Comparison of ENCODE assay signal across 8 cellular contexts in genomic region chr17:17741346-17742023, GRCh38.
DNase-seq lines count a peak whose midpoint lies in the region; ATAC-seq and TF ChIP-seq lines count a peak whose summit lies in the region.

No MANE protein-coding gene starts in this region.

- H3K36me3 ChIP-seq in SK-N-SH (replicated peaks in 1 of 2; ENCODE audit: control insufficient read depth in 1 of 2, insufficient read depth in 2 of 2, low read length in 1 of 2), result no peaks in the 10 kb centered on the region
- no peaks in the 10 kb centered on the region for H3K36me3 ChIP-seq in thoracic aorta

- DNase-seq in SK-N-SH (peak; percentile 72), cerebellum (ENCODE audit: low spot score) (peak; percentile 78), left kidney (ENCODE audit: low read depth, low spot score) (peak; percentile 83), thoracic aorta (ENCODE audit: low spot score) (no peak), NCI-H226 (no peak), NCI-H510A treated with DMSO at 0.1 percent for 48 hours (lab: John Stamatoyannopoulos, UW) (no peak)

- WGBS in SK-N-SH (ENCODE audit: low lambda C conversion rate), result 81% methylated on average over 19 of the region's 19 CpGs

- H3K4me3 ChIP-seq in SK-N-SH (ENCODE audit: low read depth in 2 of 2, low read length in 1 of 2), result no peak overlapping the region
- no peak overlapping the region for H3K4me3 ChIP-seq in thoracic aorta

- H3K4me2 ChIP-seq in SK-N-SH, result peak overlapping the region; percentile 8; the same call in 1 of the 2 replicates

- H3K79me2 ChIP-seq in SK-N-SH (ENCODE audit: insufficient read depth), result peaks cover 88% of the 10 kb centered on the region

- H3K9me3 ChIP-seq in SK-N-SH (no peaks in the 10 kb centered on the region), thoracic aorta (no peaks in the 10 kb centered on the region)

- H3K27ac ChIP-seq in SK-N-SH (ENCODE audit: low read depth in 2 of 2, low read length in 1 of 2) (peak overlapping the region in 1 of 2 experiments; percentile 61; a peak in 2 of 4 replicates), thoracic aorta (no peak overlapping the region)

- peak; percentile 17; the same call in 1 of the 2 replicates for TF ChIP-seq RAD21 in SK-N-SH (IDR thresholded peaks at IDR 0.05; ENCODE audit: low read length)

- peaks cover 82% of the 10 kb centered on the region for H4K20me1 ChIP-seq in SK-N-SH (ENCODE audit: insufficient read depth)

- TF ChIP-seq EP300 in SK-N-SH (IDR thresholded peaks at IDR 0.05; ENCODE audit: borderline replicate concordance in 1 of 2, low read depth in 1 of 2, low read length in 1 of 2), result no peak

- H3K27me3 ChIP-seq in SK-N-SH (ENCODE audit: insufficient read depth) (no peaks in the 10 kb centered on the region), thoracic aorta (replicated peaks; ENCODE audit: insufficient read depth) (no peaks in the 10 kb centered on the region)

- TF ChIP-seq CTCF in SK-N-SH (IDR thresholded peaks at IDR 0.05), result no peak
- TF ChIP-seq CTCF in thoracic aorta (IDR thresholded peaks at IDR 0.05), result peak; percentile 21

- ATAC-seq in SK-N-SH treated with all-trans-retinoic acid at 6 μM for 48 hours (no peak), thoracic aorta (ENCODE audit: insufficient number of reproducible peaks, low FRiP score, low read depth) (no peak), HG02885 (IDR thresholded peaks at IDR 0.05; ENCODE audit: poor library complexity, unreplicated experiment) (no peak)

- H3F3A ChIP-seq in SK-N-SH (replicated peaks; ENCODE audit: insufficient read depth), result peaks cover 2% of the 10 kb centered on the region

- CTCF ChIA-PET in SK-N-SH (lab: Yijun Ruan, JAX), result interaction anchor here (0.7 to 4.2 kb wide), 12 partner anchors 8 to 386 kb away, joined by 3 to 29 read pairs (median 4); no protein-coding TSS in a partner anchor

- no peaks in the 10 kb centered on the region for H3K9me2 ChIP-seq in SK-N-SH

- H2AFZ ChIP-seq in SK-N-SH (ENCODE audit: low read depth), result no peak overlapping the region

- H3K4me1 ChIP-seq in SK-N-SH (ENCODE audit: control insufficient read depth in 1 of 2, insufficient read depth in 2 of 2, low read depth in 1 of 2, low read length in 1 of 2), result peaks cover 40 to 84% of the 10 kb centered on the region in 2 experiments
- peaks cover 14 to 48% of the 10 kb centered on the region in 2 donors for H3K4me1 ChIP-seq in thoracic aorta (ENCODE audit: control insufficient read depth in 1 of 2, low read depth in 2 of 2)

- H3K9ac ChIP-seq in SK-N-SH, result no peak overlapping the region

- POLR2A ChIA-PET in SK-N-SH (lab: Yijun Ruan, JAX), result interaction anchor here (0.8 to 1.2 kb wide), 4 partner anchors 8 to 45 kb away, joined by 3 read pairs; no protein-coding TSS in a partner anchor

TF ChIP-seq in SK-N-SH, 30 proteins besides CTCF, POLR2A, EP300 and RAD21:
- no peak for TF ChIP-seq IRF3 (IDR thresholded peaks at IDR 0.05; ENCODE audit: low read depth, low read length)
- TF ChIP-seq TCF12 (IDR thresholded peaks at IDR 0.05), result no peak
- no peak for TF ChIP-seq GATA2 (CRISPR knock-in tag; IDR thresholded peaks at IDR 0.05)
- no peak for TF ChIP-seq CHD2 (IDR thresholded peaks at IDR 0.05; ENCODE audit: low read length, partially characterized antibody)
- TF ChIP-seq MAX (IDR thresholded peaks at IDR 0.05; ENCODE audit: low read depth), result no peak
- TF ChIP-seq SMC3 (IDR thresholded peaks at IDR 0.05; ENCODE audit: low read depth, low read length), result no peak; the same call in 1 of the 2 replicates
- TF ChIP-seq GABPA (IDR thresholded peaks at IDR 0.05; ENCODE audit: low read depth), result no peak
- TF ChIP-seq RCOR1 (IDR thresholded peaks at IDR 0.05; ENCODE audit: low read length), result no peak
- TF ChIP-seq MXI1 (IDR thresholded peaks at IDR 0.05; ENCODE audit: low read depth, low read length), result no peak
- no peak for TF ChIP-seq RXRA (IDR thresholded peaks at IDR 0.05; ENCODE audit: borderline replicate concordance, low read depth)
- TF ChIP-seq PBX3 (IDR thresholded peaks at IDR 0.05), result no peak
- TF ChIP-seq TEAD4 (IDR thresholded peaks at IDR 0.05; ENCODE audit: borderline replicate concordance, insufficient read depth), result no peak

TF ChIP-seq in SK-N-SH treated with all-trans-retinoic acid at 6 μM for 48 hours, 23 proteins besides CTCF, POLR2A, EP300 and RAD21:
- TF ChIP-seq CSRNP3 (CRISPR knock-in tag; IDR thresholded peaks at IDR 0.05) (no peak), TCF4 (CRISPR knock-in tag; IDR thresholded peaks at IDR 0.05; ENCODE audit: borderline replicate concordance) (no peak), ARNTL (CRISPR knock-in tag; IDR thresholded peaks at IDR 0.05; ENCODE audit: borderline replicate concordance, low read depth) (no peak), TOX (CRISPR knock-in tag; IDR thresholded peaks at IDR 0.05; ENCODE audit: borderline replicate concordance) (no peak), POU6F1 (CRISPR knock-in tag; IDR thresholded peaks at IDR 0.05; ENCODE audit: borderline replicate concordance, low read depth) (no peak), TSHZ2 (CRISPR knock-in tag; IDR thresholded peaks at IDR 0.05) (no peak), PATZ1 (CRISPR knock-in tag; IDR thresholded peaks at IDR 0.05; ENCODE audit: borderline replicate concordance) (no peak), SNAI2 (CRISPR knock-in tag; IDR thresholded peaks at IDR 0.05) (no peak), ISL1 (CRISPR knock-in tag; IDR thresholded peaks at IDR 0.05) (no peak), ESRRG (CRISPR knock-in tag; IDR thresholded peaks at IDR 0.05) (no peak), CSDC2 (CRISPR knock-in tag; IDR thresholded peaks at IDR 0.05) (no peak), BACH2 (CRISPR knock-in tag; IDR thresholded peaks at IDR 0.05; ENCODE audit: borderline replicate concordance) (no peak), ZFP3 (CRISPR knock-in tag; IDR thresholded peaks at IDR 0.05) (no peak), ZC3H10 (CRISPR knock-in tag; IDR thresholded peaks at IDR 0.05) (no peak), ZFP30 (CRISPR knock-in tag; IDR thresholded peaks at IDR 0.05) (no peak)

Comparison
In these comparisons a context has a peak if more than half of its experiments do, and no peak if none do; other contexts are left out.
1. DNase-seq: peak in SK-N-SH (single experiment), cerebellum (single experiment) and left kidney (single experiment); none in thoracic aorta (single experiment), NCI-H226 (single experiment) and NCI-H510A treated with DMSO at 0.1 percent for 48 hours (single experiment).